Comparison of ENCODE assay signal across 1 cellular context in genomic region chr19:892243-892996, GRCh38.
TF ChIP-seq lines count a peak whose summit lies in the region.

No MANE protein-coding gene starts in this region.

TF ChIP-seq in endothelial cell of umbilical vein, 7 proteins besides CTCF, POLR2A, EP300 and RAD21:
- TF ChIP-seq POLR2AphosphoS5 (IDR thresholded peaks at IDR 0.05; ENCODE audit: insufficient read depth, low read depth, low read length): no peak
- no peak for TF ChIP-seq GATA2 (IDR thresholded peaks at IDR 0.05; ENCODE audit: insufficient read depth, insufficient read length, low read depth, low read length)
- no peak for TF ChIP-seq FOS (IDR thresholded peaks at IDR 0.05; ENCODE audit: borderline replicate concordance, insufficient read depth, low read length)
- no peak for TF ChIP-seq EZH2 (IDR thresholded peaks at IDR 0.05; ENCODE audit: borderline replicate concordance, low read depth, low read length, severe bottlenecking)
- no peak for TF ChIP-seq JUN (IDR thresholded peaks at IDR 0.05; ENCODE audit: borderline replicate concordance, insufficient read depth, insufficient read length, low read depth)
- no peak for TF ChIP-seq MAX (IDR thresholded peaks at IDR 0.05; ENCODE audit: insufficient read depth, insufficient read length)
- TF ChIP-seq MYC (IDR thresholded peaks at IDR 0.05; ENCODE audit: low read depth, low read length): no peak
